Comparison of ENCODE assay signal across 14 cellular contexts in genomic region chr5:50595199-50595598, GRCh38.
A peak's percentile ranks its signal among the peaks of the same experiment; 100 is the strongest.
DNase-seq lines count a peak whose midpoint lies in the region; ATAC-seq, FAIRE-seq and TF ChIP-seq lines count a peak whose summit lies in the region.
"Had no signal": no experiment of that assay in that cellular context is flagged by ENCODE, and none has a peak within 500 bp of the region (broad histone marks: within the 10 kb centered on the region; RNA-seq: fewer than 3 reads in every experiment).

No MANE protein-coding gene starts in this region.

- H3K4me3 ChIP-seq in keratinocyte (ENCODE audit: control insufficient read depth in 2 of 3, extremely low read depth in 1 of 3, insufficient read depth in 2 of 3, low read depth in 1 of 3, low read length in 3 of 3), result no peak overlapping the region
- H3K4me3 ChIP-seq: body of pancreas, uterus had no signal

- no peak overlapping the region for H3K9ac ChIP-seq in keratinocyte (ENCODE audit: control insufficient read depth, extremely low read depth, insufficient read depth, low read length)

- no peaks in the 10 kb centered on the region for H3K79me2 ChIP-seq in keratinocyte (ENCODE audit: control insufficient read depth, insufficient read depth, low read length)

- CTCF ChIA-PET in activated CD8-positive, alpha-beta T cell treated with anti-CD3 and anti-CD28 coated beads for 36 hours (lab: Charles Lee), result no interaction called here

- peak overlapping the region; percentile 11 for H3K4me3 Mint-ChIP-seq in activated CD8-positive, alpha-beta T cell treated with anti-CD3 and anti-CD28 coated beads for 36 hours
- H3K4me3 Mint-ChIP-seq: neural crest cell had no signal

- H4K20me1 ChIP-seq in keratinocyte (ENCODE audit: control insufficient read depth, extremely low read depth, insufficient read depth, low read length), result no peaks in the 10 kb centered on the region

- dilution Hi-C loops in keratinocyte (cut with MboI; ENCODE audit: extremely low pct_ligation_motif_present, low sequenced_read_pairs), result no loop called here

- no peak for TF ChIP-seq CTCF in activated CD8-positive, alpha-beta T cell treated with anti-CD3 and anti-CD28 coated beads for 36 hours (IDR thresholded peaks at IDR 0.05)
- no peak for TF ChIP-seq CTCF in keratinocyte (optimal IDR thresholded peaks at IDR 0.05 in 1 of 3, IDR thresholded peaks at IDR 0.05 in 1 of 3, conservative IDR thresholded peaks at IDR 0.05 in 1 of 3; ENCODE audit: extremely low read depth in 1 of 3, insufficient read depth in 2 of 3, low read length in 3 of 3)

- H3K4me2 ChIP-seq in keratinocyte (ENCODE audit: control insufficient read depth, extremely low read depth, insufficient read depth, low read depth, low read length), result peak overlapping the region; percentile 51

- H3K27ac ChIP-seq in keratinocyte (ENCODE audit: control insufficient read depth, insufficient read depth, low read length), result no peak overlapping the region
- H3K27ac ChIP-seq: body of pancreas, uterus had no signal

- H3K36me3 ChIP-seq in keratinocyte (ENCODE audit: control insufficient read depth in 2 of 2, extremely low read depth in 1 of 2, insufficient read depth in 2 of 2, low read length in 2 of 2), result no peaks in the 10 kb centered on the region
- H3K36me3 ChIP-seq: uterus had no signal

- H3K27me3 Mint-ChIP-seq in activated CD8-positive, alpha-beta T cell treated with anti-CD3 and anti-CD28 coated beads for 36 hours, result no peaks in the 10 kb centered on the region

- no peaks in the 10 kb centered on the region for H3K27me3 ChIP-seq in keratinocyte (ENCODE audit: control insufficient read depth, extremely low read depth, insufficient read depth, low read length)
- H3K27me3 ChIP-seq: body of pancreas, uterus had no signal

- peaks cover 25% of the 10 kb centered on the region for H3K36me3 Mint-ChIP-seq in activated CD8-positive, alpha-beta T cell treated with anti-CD3 and anti-CD28 coated beads for 36 hours (ENCODE audit: low read depth)

- peaks cover 10% of the 10 kb centered on the region for H3K4me1 ChIP-seq in keratinocyte (ENCODE audit: control insufficient read depth, extremely low read depth, insufficient read depth, low read length)
- H3K4me1 ChIP-seq: body of pancreas, uterus had no signal

- H3K9me3 ChIP-seq in keratinocyte (ENCODE audit: control insufficient read depth, low read depth, low read length), result no peaks in the 10 kb centered on the region
- H3K9me3 ChIP-seq: body of pancreas, uterus had no signal

- H2AFZ ChIP-seq in keratinocyte (ENCODE audit: control insufficient read depth, low read length), result no peak overlapping the region

- intact Hi-C loops in activated CD8-positive, alpha-beta T cell treated with anti-CD3 and anti-CD28 coated beads for 36 hours (cut with micrococcal nuclease), result no loop called here

- peak; percentile 49 for ATAC-seq in activated CD8-positive, alpha-beta T cell treated with anti-CD3 and anti-CD28 coated beads for 36 hours
- no peak for ATAC-seq in HG02763 (IDR thresholded peaks at IDR 0.05; ENCODE audit: unreplicated experiment)
- ATAC-seq in HG03521 (IDR thresholded peaks at IDR 0.05; ENCODE audit: unreplicated experiment), result no peak
- ATAC-seq in GM21619 (IDR thresholded peaks at IDR 0.05; ENCODE audit: unreplicated experiment), result no peak
- ATAC-seq: activated CD4-positive, CD25-positive, alpha-beta regulatory T cell treated with anti-CD3 and anti-CD28 coated beads, Interleukin-2, amount 50 U/mL, for 24 hours; body of pancreas had no signal

- H3K9me3 Mint-ChIP-seq in activated CD8-positive, alpha-beta T cell treated with anti-CD3 and anti-CD28 coated beads for 36 hours, result peaks cover 18% of the 10 kb centered on the region

- H3K9me1 ChIP-seq in keratinocyte (ENCODE audit: control insufficient read depth, extremely low read depth, insufficient read depth, low read length), result no peaks in the 10 kb centered on the region

- DNase-seq in AML-193 (lab: John Stamatoyannopoulos, UW), result peak; percentile 10 to 17
- peak; percentile 6 for DNase-seq in HPDE6-E6E7 (ENCODE audit: extremely low spot score)
- DNase-seq in activated CD8-positive, alpha-beta T cell treated with anti-CD3 and anti-CD28 coated beads for 36 hours, result no peak
- DNase-seq in keratinocyte (ENCODE audit: low read depth, low spot score), result peak; percentile 33
- DNase-seq in NCI-H526 treated with DMSO at 0.1 percent for 48 hours (lab: John Stamatoyannopoulos, UW), result no peak
- DNase-seq: body of pancreas; NK-92 treated with Interleukin-12 subunit alpha and Interleukin-12 subunit beta, amount 100 ng/mL, for 24 hours; uterus had no signal

- H3K27ac Mint-ChIP-seq in activated CD8-positive, alpha-beta T cell treated with anti-CD3 and anti-CD28 coated beads for 36 hours, result peak overlapping the region; percentile 83

- FAIRE-seq in keratinocyte (lab: Jason Lieb, UNC), result peak; percentile 76
- FAIRE-seq: GM19239 had no signal

- peaks cover 43% of the 10 kb centered on the region for H3K4me1 Mint-ChIP-seq in activated CD8-positive, alpha-beta T cell treated with anti-CD3 and anti-CD28 coated beads for 36 hours (ENCODE audit: low read depth)

- POLR2A ChIA-PET in activated CD8-positive, alpha-beta T cell treated with anti-CD3 and anti-CD28 coated beads for 36 hours (lab: Charles Lee), result no interaction called here

Comparison
In these comparisons a context has a peak if more than half of its experiments do, and no peak if none do; other contexts are left out.
1. DNase-seq: peak in AML-193 (2 of 2), HPDE6-E6E7 (single experiment) and keratinocyte (single experiment); none in activated CD8-positive, alpha-beta T cell treated with anti-CD3 and anti-CD28 coated beads for 36 hours (single experiment) and NCI-H526 treated with DMSO at 0.1 percent for 48 hours (single experiment).